In genomic region chr2:157596992-157597681, GRCh38 we compare ENCODE assay signal across 8 cellular contexts. TPM values are rescaled to one million over a fixed set of nuclear protein-coding genes. Genes with fewer than 3 reads are reported as not detected.
DNase-seq lines count a peak whose midpoint lies in the region; ATAC-seq and TF ChIP-seq lines count a peak whose summit lies in the region.

No MANE protein-coding gene starts in this region.

- no peak overlapping the region for H3K27ac Mint-ChIP-seq in activated CD4-positive, alpha-beta T cell treated with anti-CD3 and anti-CD28 coated beads, Interleukin-2, amount 10 ng/mL, durations not matched to agents 24 days and 14 days

- H3K4me3 ChIP-seq in GM12865 (ENCODE audit: low read depth, low read length) = no peak overlapping the region
- peak overlapping the region in 54 of 59 donors; percentile 9 to 63 (median 46) for H3K4me3 ChIP-seq in dorsolateral prefrontal cortex

- peaks cover 0 to 12% (median 0%) of the 10 kb centered on the region in 45 donors for H3K27me3 ChIP-seq in dorsolateral prefrontal cortex

- no peaks in the 10 kb centered on the region for H3K36me3 Mint-ChIP-seq in activated CD4-positive, alpha-beta T cell treated with anti-CD3 and anti-CD28 coated beads, Interleukin-2, amount 10 ng/mL, durations not matched to agents 24 days and 14 days (ENCODE audit: low read depth)

- TF ChIP-seq CTCF in GM12865 (IDR thresholded peaks at IDR 0.05; ENCODE audit: insufficient read depth, low read depth, low read length, missing control alignments) = peak; percentile 56
- TF ChIP-seq CTCF in dorsolateral prefrontal cortex (IDR thresholded peaks at IDR 0.05 in 54 of 56, conservative IDR thresholded peaks at IDR 0.05 in 2 of 56; ENCODE audit: low read depth in 1 of 56, partially characterized antibody in 56 of 56) = peak in 53 of 56 donors; percentile 30 to 73 (median 50)

- H3K9me3 Mint-ChIP-seq in activated CD4-positive, alpha-beta T cell treated with anti-CD3 and anti-CD28 coated beads, Interleukin-2, amount 10 ng/mL, durations not matched to agents 24 days and 14 days = no peaks in the 10 kb centered on the region

- peaks cover 7% of the 10 kb centered on the region for H3K4me1 Mint-ChIP-seq in activated CD4-positive, alpha-beta T cell treated with anti-CD3 and anti-CD28 coated beads, Interleukin-2, amount 10 ng/mL, durations not matched to agents 24 days and 14 days

- ATAC-seq in HG03354 (IDR thresholded peaks at IDR 0.05; ENCODE audit: poor library complexity, severe bottlenecking, unreplicated experiment) (peak; percentile 80), HG03108 (IDR thresholded peaks at IDR 0.05; ENCODE audit: unreplicated experiment) (no peak), GM21447 (IDR thresholded peaks at IDR 0.05; ENCODE audit: unreplicated experiment) (no peak)

- peaks cover 35% of the 10 kb centered on the region for H3K27me3 Mint-ChIP-seq in activated CD4-positive, alpha-beta T cell treated with anti-CD3 and anti-CD28 coated beads, Interleukin-2, amount 10 ng/mL, durations not matched to agents 24 days and 14 days

- intact Hi-C loops in activated CD4-positive, alpha-beta T cell treated with anti-CD3 and anti-CD28 coated beads, Interleukin-2, amount 10 ng/mL, durations not matched to agents 24 days and 14 days (cut with micrococcal nuclease) = loop anchor here (1.0 kb wide), 3 partner anchors 100 to 295 kb away; no protein-coding TSS in a partner anchor
- intact Hi-C loops in dorsolateral prefrontal cortex (cut with DNase I) = loop anchor here (1.0 to 10.0 kb wide), 4 partner anchors 25 to 292 kb away; partner anchors contain the start of gene ERMN (in 1 of the 2)

- peak overlapping the region; percentile 73 for H3K4me3 Mint-ChIP-seq in activated CD4-positive, alpha-beta T cell treated with anti-CD3 and anti-CD28 coated beads, Interleukin-2, amount 10 ng/mL, durations not matched to agents 24 days and 14 days

- peak overlapping the region in 6 of 59 donors; percentile 9 to 51 (median 28) for H3K27ac ChIP-seq in dorsolateral prefrontal cortex

- DNase-seq in GM12865 (ENCODE audit: low read depth) (peak; percentile 52), dorsolateral prefrontal cortex (peak in 6 of 10 donors; percentile 18 to 58 (median 46)), medulla oblongata (ENCODE audit: extremely low spot score) (peak; percentile 62)
- peak; percentile 86 for DNase-seq in activated CD4-positive, alpha-beta T cell treated with anti-CD3 and anti-CD28 coated beads, Interleukin-2, amount 10 ng/mL, durations not matched to agents 24 days and 14 days
- peak; percentile 29 to 43 for DNase-seq in stimulated activated CD8-positive, alpha-beta memory T cell treated with anti-CD3 and anti-CD28 coated beads, Interleukin-7, amount 100 ng/mL, for 4 hours (ENCODE audit: low read depth in 2 of 2)

RNA-seq across cellular contexts. Expression of gene ACVR1C, which starts 31.5 kb away (rescaled TPM):
- total RNA-seq in activated CD4-positive, alpha-beta T cell treated with anti-CD3 and anti-CD28 coated beads, Interleukin-2, amount 10 ng/mL, durations not matched to agents 24 days and 14 days = 0.98 and 1.0 TPM in 2 replicates
- 10 to 100 TPM in 85 of 120 experiments, 1 to 10 TPM in 35; 5.3 to 20.6 (median 11.5) TPM for total RNA-seq in dorsolateral prefrontal cortex

Comparison
In these comparisons a context has a peak if more than half of its experiments do, and no peak if none do; other contexts are left out.
1. DNase-seq: peak in every context shown above with its lines; median percentile 86 in activated CD4-positive, alpha-beta T cell treated with anti-CD3 and anti-CD28 coated beads, Interleukin-2, amount 10 ng/mL, durations not matched to agents 24 days and 14 days; 62 in medulla oblongata; 52 in GM12865; 46 in dorsolateral prefrontal cortex; 36 in stimulated activated CD8-positive, alpha-beta memory T cell treated with anti-CD3 and anti-CD28 coated beads, Interleukin-7, amount 100 ng/mL, for 4 hours.